Comparison of ENCODE assay signal across 1 cellular context in the genomic region with DNA sequence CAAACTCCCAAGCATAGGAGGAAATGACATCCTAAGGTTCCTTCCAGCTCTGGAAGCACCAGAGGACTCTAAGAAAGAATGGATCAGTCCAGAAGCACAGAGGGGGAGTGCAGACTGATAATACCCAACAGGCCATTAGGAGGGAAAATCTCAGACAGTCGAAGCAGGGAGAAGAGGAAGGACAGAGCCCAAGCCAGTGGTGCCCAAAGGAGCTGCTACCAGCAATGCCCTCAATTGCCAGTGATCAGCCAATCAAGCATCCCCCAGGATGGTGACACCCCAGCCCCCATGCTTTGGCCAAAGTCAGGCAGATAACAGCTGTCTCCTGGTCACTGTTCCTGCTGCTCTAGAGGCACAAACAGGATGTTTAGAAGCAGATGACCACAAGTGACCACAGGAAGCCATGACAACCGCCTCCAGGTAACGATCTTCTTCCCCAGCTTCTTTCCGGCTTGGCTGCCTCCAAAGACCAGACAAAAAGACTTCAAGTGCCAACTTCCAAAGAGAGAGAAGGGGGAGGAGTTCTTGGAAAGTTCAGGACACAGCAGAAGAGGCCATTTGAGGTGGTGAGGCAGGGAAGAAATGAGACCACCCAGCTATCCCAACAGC.
TF ChIP-seq lines count a peak whose summit lies in the region.

No MANE protein-coding gene starts in this region.

TF ChIP-seq in GM12878, 131 proteins besides CTCF, POLR2A, EP300 and RAD21:
- TF ChIP-seq BCL11A (IDR thresholded peaks at IDR 0.05; ENCODE audit: low read depth, low read length), result no peak
- TF ChIP-seq BMI1 (IDR thresholded peaks at IDR 0.05; ENCODE audit: borderline replicate concordance), result peak; percentile 60; the same call in 1 of the 2 replicates
- peak; percentile 66 for TF ChIP-seq RUNX3 (IDR thresholded peaks at IDR 0.05; ENCODE audit: low read length)
- 0 out of 2 replicates have a peak, but pooled peaks have one; percentile 12 for TF ChIP-seq IKZF1 (conservative IDR thresholded peaks at IDR 0.05)
